In genomic region chr20:50366270-50367103, GRCh38 we compare ENCODE assay signal across 8 cellular contexts.
DNase-seq lines count a peak whose midpoint lies in the region; ATAC-seq, FAIRE-seq and TF ChIP-seq lines count a peak whose summit lies in the region.

No MANE protein-coding gene starts in this region.

- dilution Hi-C loops in endothelial cell of umbilical vein (cut with MboI; ENCODE audit: extremely low pct_ligation_motif_present, low sequenced_read_pairs): no loop called here

- CTCF ChIA-PET in endothelial cell of umbilical vein (lab: Charles Lee): interaction anchor here (1.0 kb wide), 1 partner anchor 12 kb away, joined by 5 read pairs; no protein-coding TSS in a partner anchor

- H3K9me2 ChIP-seq in Loucy (replicated peaks; ENCODE audit: low read depth, low read length): no peaks in the 10 kb centered on the region

- peak overlapping the region; percentile 24 for H3K27ac ChIP-seq in RWPE2 (ENCODE audit: poor library complexity, severe bottlenecking)
- no peak overlapping the region for H3K27ac ChIP-seq in endothelial cell of umbilical vein (ENCODE audit: insufficient read depth, low read depth, low read length)
- H3K27ac ChIP-seq in prostate gland: peak overlapping the region in 1 of 2 donors; percentile 14

- POLR2A ChIA-PET in endothelial cell of umbilical vein (lab: Charles Lee): no interaction called here

- H3K27me3 ChIP-seq in BE2C (no peaks in the 10 kb centered on the region), Loucy (ENCODE audit: insufficient read depth, low read length, poor library complexity, severe bottlenecking) (no peaks in the 10 kb centered on the region), RWPE2 (ENCODE audit: insufficient read depth, poor library complexity, severe bottlenecking) (no peaks in the 10 kb centered on the region), endothelial cell of umbilical vein (ENCODE audit: control insufficient read depth in 2 of 2, insufficient read depth in 2 of 2, low read length in 2 of 2) (peaks cover 31% of the 10 kb centered on the region in 2 experiments), prostate gland (replicated peaks; ENCODE audit: insufficient read depth) (no peaks in the 10 kb centered on the region)

- peak; percentile 92 for DNase-seq in BE2C
- peak; percentile 93 for DNase-seq in RWPE2 (ENCODE audit: low spot score)
- DNase-seq in endothelial cell of umbilical vein (ENCODE audit: low read depth, low spot score): peak; percentile 86
- DNase-seq in prostate gland (ENCODE audit: low spot score): peak; percentile 70
- DNase-seq in D341Med (ENCODE audit: low spot score): no peak
- DNase-seq in activated CD4-positive, CD25-positive, alpha-beta regulatory T cell (lab: John Stamatoyannopoulos, UW): no peak

- no peaks in the 10 kb centered on the region for H3F3A ChIP-seq in Loucy (ENCODE audit: low read depth)

- H3K4me3 ChIP-seq in BE2C (ENCODE audit: low read depth, low read length): no peak overlapping the region
- peak overlapping the region; percentile 44 for H3K4me3 ChIP-seq in Loucy (ENCODE audit: low read length, poor library complexity, severe bottlenecking)
- no peak overlapping the region for H3K4me3 ChIP-seq in RWPE2 (ENCODE audit: severe bottlenecking)
- no peak overlapping the region for H3K4me3 ChIP-seq in endothelial cell of umbilical vein (replicated peaks in 1 of 3; ENCODE audit: insufficient read depth in 1 of 3, low read depth in 1 of 3, low read length in 3 of 3)
- H3K4me3 ChIP-seq in prostate gland: no peak overlapping the region

- no peaks in the 10 kb centered on the region for H3K9me3 ChIP-seq in BE2C
- no peaks in the 10 kb centered on the region for H3K9me3 ChIP-seq in Loucy (ENCODE audit: insufficient read depth, low read depth, low read length)
- no peaks in the 10 kb centered on the region for H3K9me3 ChIP-seq in RWPE2 (ENCODE audit: severe bottlenecking)
- H3K9me3 ChIP-seq in endothelial cell of umbilical vein (replicated peaks; ENCODE audit: control insufficient read depth, insufficient read depth, low read length): no peaks in the 10 kb centered on the region
- H3K9me3 ChIP-seq in prostate gland: no peaks in the 10 kb centered on the region

- H4K20me1 ChIP-seq in Loucy (ENCODE audit: insufficient read depth, low read length, poor library complexity, severe bottlenecking) (no peaks in the 10 kb centered on the region), endothelial cell of umbilical vein (replicated peaks; ENCODE audit: control insufficient read depth, extremely low read depth, insufficient read depth, low read length) (no peaks in the 10 kb centered on the region)

- intact Hi-C loops in endothelial cell of umbilical vein (cut with micrococcal nuclease): loop anchor here (2.0 kb wide), 1 partner anchor 20 kb away; no protein-coding TSS in a partner anchor
- intact Hi-C loops in prostate gland (cut with DNase I): no loop called here

- peaks cover 3% of the 10 kb centered on the region; the same call in 1 of the 2 replicates for H3K4me1 ChIP-seq in BE2C
- peaks cover 7% of the 10 kb centered on the region for H3K4me1 ChIP-seq in Loucy (ENCODE audit: insufficient read depth, low read length, poor library complexity, severe bottlenecking)
- H3K4me1 ChIP-seq in RWPE2 (ENCODE audit: insufficient read depth, poor library complexity, severe bottlenecking): no peaks in the 10 kb centered on the region
- peaks cover 5% of the 10 kb centered on the region for H3K4me1 ChIP-seq in endothelial cell of umbilical vein (ENCODE audit: control insufficient read depth, extremely low read depth, insufficient read depth, low read length)
- H3K4me1 ChIP-seq in prostate gland (replicated peaks): no peaks in the 10 kb centered on the region

- H3K4me2 ChIP-seq in Loucy (ENCODE audit: low read depth, low read length, poor library complexity, severe bottlenecking): peak overlapping the region; percentile 62
- H3K4me2 ChIP-seq in endothelial cell of umbilical vein (ENCODE audit: insufficient read depth, low read length): no peak overlapping the region

- H3K36me3 ChIP-seq in BE2C (no peaks in the 10 kb centered on the region), Loucy (ENCODE audit: insufficient read depth, low read length) (no peaks in the 10 kb centered on the region), RWPE2 (ENCODE audit: low read depth) (no peaks in the 10 kb centered on the region), endothelial cell of umbilical vein (ENCODE audit: control insufficient read depth in 2 of 2, extremely low read depth in 1 of 2, insufficient read depth in 2 of 2, low read length in 2 of 2) (no peaks in the 10 kb centered on the region), prostate gland (no peaks in the 10 kb centered on the region)

- peak; percentile 90 for FAIRE-seq in endothelial cell of umbilical vein (lab: Jason Lieb, UNC)

- H2AFZ ChIP-seq in Loucy (ENCODE audit: low read length) (no peak overlapping the region), endothelial cell of umbilical vein (ENCODE audit: low read depth, low read length) (no peak overlapping the region)

- no peak for TF ChIP-seq CTCF in BE2C (IDR thresholded peaks at IDR 0.05; ENCODE audit: low read depth, low read length)
- TF ChIP-seq CTCF in Loucy (conservative IDR thresholded peaks at IDR 0.05; ENCODE audit: low read length): no peak
- TF ChIP-seq CTCF in RWPE2 (IDR thresholded peaks at IDR 0.05; ENCODE audit: poor library complexity, severe bottlenecking): no peak
- no peak for TF ChIP-seq CTCF in endothelial cell of umbilical vein (IDR thresholded peaks at IDR 0.05; ENCODE audit: extremely low read depth in 1 of 2, insufficient read depth in 1 of 2, low read depth in 1 of 2, low read length in 2 of 2)
- no peak for TF ChIP-seq CTCF in prostate gland (IDR thresholded peaks at IDR 0.05)

- no peaks in the 10 kb centered on the region for H3K9me1 ChIP-seq in endothelial cell of umbilical vein (replicated peaks; ENCODE audit: control insufficient read depth, extremely low read depth, insufficient read depth, low read length)

- no peak overlapping the region for H3K9ac ChIP-seq in Loucy (ENCODE audit: low read depth, low read length, poor library complexity, severe bottlenecking)
- H3K9ac ChIP-seq in endothelial cell of umbilical vein (replicated peaks; ENCODE audit: extremely low read depth, insufficient read depth, low read length): no peak overlapping the region

- H3K79me2 ChIP-seq in Loucy (ENCODE audit: insufficient read depth, low read length): no peaks in the 10 kb centered on the region
- H3K79me2 ChIP-seq in endothelial cell of umbilical vein (ENCODE audit: control insufficient read depth, insufficient read depth, low read length): no peaks in the 10 kb centered on the region

- BruUV-seq in endothelial cell of umbilical vein (replicated peaks; lab: Mats Ljungman, UMichigan): no TSS peak

- peak; percentile 66 for ATAC-seq in RWPE2 (ENCODE audit: low read depth)
- no peak for ATAC-seq in HG02678 (IDR thresholded peaks at IDR 0.05; ENCODE audit: unreplicated experiment)

- TF ChIP-seq POLR2A in endothelial cell of umbilical vein (IDR thresholded peaks at IDR 0.05; ENCODE audit: low read depth, low read length): no peak
- no peak for TF ChIP-seq POLR2A in prostate gland (IDR thresholded peaks at IDR 0.05)

- 38% methylated on average over 7 of the region's 7 CpGs for WGBS in prostate gland

TF ChIP-seq in endothelial cell of umbilical vein, 7 proteins besides CTCF, POLR2A, EP300 and RAD21:
- TF ChIP-seq POLR2AphosphoS5 (IDR thresholded peaks at IDR 0.05; ENCODE audit: insufficient read depth, low read depth, low read length) (peak; percentile 62), GATA2 (IDR thresholded peaks at IDR 0.05; ENCODE audit: insufficient read depth, insufficient read length, low read depth, low read length) (peak; percentile 41), MAX (IDR thresholded peaks at IDR 0.05; ENCODE audit: insufficient read depth, insufficient read length) (no peak), MYC (IDR thresholded peaks at IDR 0.05; ENCODE audit: low read depth, low read length) (no peak), EZH2 (IDR thresholded peaks at IDR 0.05; ENCODE audit: borderline replicate concordance, low read depth, low read length, severe bottlenecking) (no peak), JUN (IDR thresholded peaks at IDR 0.05; ENCODE audit: borderline replicate concordance, insufficient read depth, insufficient read length, low read depth) (no peak), FOS (IDR thresholded peaks at IDR 0.05; ENCODE audit: borderline replicate concordance, insufficient read depth, low read length) (no peak)

Comparison
In these comparisons a context has a peak if more than half of its experiments do, and no peak if none do; other contexts are left out.
1. DNase-seq: peak in BE2C (single experiment), RWPE2 (single experiment), endothelial cell of umbilical vein (single experiment) and prostate gland (single experiment); none in D341Med (single experiment) and activated CD4-positive, CD25-positive, alpha-beta regulatory T cell (0 of 4).